8 cellular contexts compared by ENCODE assay signal in genomic region chr1:213014642-213015041, GRCh38. TPM values are rescaled to one million over a fixed set of nuclear protein-coding genes. Genes with fewer than 3 reads are reported as not detected.
DNase-seq lines count a peak whose midpoint lies in the region; ATAC-seq and TF ChIP-seq lines count a peak whose summit lies in the region.

No MANE protein-coding gene starts in this region.

- peaks cover 30% of the 10 kb centered on the region for H3K4me1 Mint-ChIP-seq in stimulated activated naive CD8-positive, alpha-beta T cell treated with anti-CD3 and anti-CD28 coated beads, Interleukin-15, amount 100 ng/mL, for 72 hours

- peak overlapping the region; percentile 72 to 89 (median 81) for H3K4me3 ChIP-seq in BLaER1 treated with 17β-estradiol and CSF1 and Interleukin-3, amounts not matched to agents 10 nM and 100 nM
- peak overlapping the region; percentile 91 for H3K4me3 ChIP-seq in iPS-18a (ENCODE audit: low read length)

- DNase-seq in HK-2 (ENCODE audit: unreplicated experiment), result peak; percentile 6
- DNase-seq in activated naive CD4-positive, alpha-beta T cell treated with anti-CD3 and anti-CD28 coated beads, Interleukin-2, amount 50 U/mL, for 72 hours (ENCODE audit: low spot score in 2 of 2), result peak in 1 of 2 donors; percentile 4
- DNase-seq in stimulated activated naive CD8-positive, alpha-beta T cell treated with anti-CD3 and anti-CD28 coated beads, Interleukin-15, amount 100 ng/mL, for 72 hours, result no peak
- DNase-seq in GOT3 (lab: John Stamatoyannopoulos, UW), result no peak
- no peak for DNase-seq in left colon
- no peak for DNase-seq in GM10266 (ENCODE audit: extremely low spot score)

- H3K36me3 Mint-ChIP-seq in activated naive CD4-positive, alpha-beta T cell treated with anti-CD3 and anti-CD28 coated beads, Interleukin-2, amount 50 U/mL, for 72 hours, result peaks cover 9 to 17% of the 10 kb centered on the region in 2 donors

- H3K27ac ChIP-seq in BLaER1 treated with 17β-estradiol and CSF1 and Interleukin-3, amounts not matched to agents 10 nM and 100 nM, result peak overlapping the region; percentile 75 to 98 (median 96)
- peak overlapping the region; percentile 30 for H3K27ac ChIP-seq in iPS-18a (ENCODE audit: low read length)

- ATAC-seq in activated naive CD4-positive, alpha-beta T cell treated with anti-CD3 and anti-CD28 coated beads, Interleukin-2, amount 50 U/mL, for 72 hours, result no peak
- no peak for ATAC-seq in stimulated activated naive CD8-positive, alpha-beta T cell treated with anti-CD3 and anti-CD28 coated beads, Interleukin-15, amount 100 ng/mL, for 72 hours
- ATAC-seq in left colon, result no peak

- no peaks in the 10 kb centered on the region for H3K27me3 ChIP-seq in BLaER1 treated with 17β-estradiol and CSF1 and Interleukin-3, amounts not matched to agents 10 nM and 100 nM
- H3K27me3 ChIP-seq in iPS-18a (ENCODE audit: control insufficient read depth, insufficient read depth, low read length), result no peaks in the 10 kb centered on the region

- peak overlapping the region; percentile 85 to 98 for H3K27ac Mint-ChIP-seq in activated naive CD4-positive, alpha-beta T cell treated with anti-CD3 and anti-CD28 coated beads, Interleukin-2, amount 50 U/mL, for 72 hours
- H3K27ac Mint-ChIP-seq in stimulated activated naive CD8-positive, alpha-beta T cell treated with anti-CD3 and anti-CD28 coated beads, Interleukin-15, amount 100 ng/mL, for 72 hours, result peak overlapping the region; percentile 100

- H3K9ac ChIP-seq in BLaER1 treated with 17β-estradiol and CSF1 and Interleukin-3, amounts not matched to agents 10 nM and 100 nM, result peak overlapping the region; percentile 84 to 96 (median 93)
- peak overlapping the region; percentile 86 for H3K9ac ChIP-seq in iPS-18a (ENCODE audit: low read length)

- peaks cover 17 to 29% (median 22%) of the 10 kb centered on the region in 10 experiments for H3K4me1 ChIP-seq in BLaER1 treated with 17β-estradiol and CSF1 and Interleukin-3, amounts not matched to agents 10 nM and 100 nM
- H3K4me1 ChIP-seq in iPS-18a (ENCODE audit: control insufficient read depth, low read depth, low read length), result peaks cover 4% of the 10 kb centered on the region

- H3K36me3 ChIP-seq in BLaER1 treated with 17β-estradiol and CSF1 and Interleukin-3, amounts not matched to agents 10 nM and 100 nM, result peaks cover 16 to 38% (median 30%) of the 10 kb centered on the region in 11 experiments; a peak in 19 of 22 replicates
- H3K36me3 ChIP-seq in iPS-18a (ENCODE audit: control insufficient read depth, low read depth, low read length), result peaks cover 23% of the 10 kb centered on the region

- H3K9me3 Mint-ChIP-seq in activated naive CD4-positive, alpha-beta T cell treated with anti-CD3 and anti-CD28 coated beads, Interleukin-2, amount 50 U/mL, for 72 hours, result no peaks in the 10 kb centered on the region
- H3K9me3 Mint-ChIP-seq in stimulated activated naive CD8-positive, alpha-beta T cell treated with anti-CD3 and anti-CD28 coated beads, Interleukin-15, amount 100 ng/mL, for 72 hours, result no peaks in the 10 kb centered on the region

- intact Hi-C loops in left colon (cut with DNase I, micrococcal nuclease), result no loop called here

- no peak for TF ChIP-seq CTCF in GM10266 (IDR thresholded peaks at IDR 0.05; ENCODE audit: control insufficient read depth, insufficient read depth, low read depth, missing control alignments)

- peak overlapping the region; percentile 72 to 92 (median 86) for H3K4me2 ChIP-seq in BLaER1 treated with 17β-estradiol and CSF1 and Interleukin-3, amounts not matched to agents 10 nM and 100 nM

- H3K4me3 Mint-ChIP-seq in stimulated activated naive CD8-positive, alpha-beta T cell treated with anti-CD3 and anti-CD28 coated beads, Interleukin-15, amount 100 ng/mL, for 72 hours, result peak overlapping the region; percentile 98 to 99

- H3K27me3 Mint-ChIP-seq in stimulated activated naive CD8-positive, alpha-beta T cell treated with anti-CD3 and anti-CD28 coated beads, Interleukin-15, amount 100 ng/mL, for 72 hours, result no peaks in the 10 kb centered on the region

- no peaks in the 10 kb centered on the region for H3K9me3 ChIP-seq in BLaER1 treated with 17β-estradiol and CSF1 and Interleukin-3, amounts not matched to agents 10 nM and 100 nM (replicated peaks in 1 of 11)
- H3K9me3 ChIP-seq in iPS-18a (ENCODE audit: control insufficient read depth, low read depth, low read length), result no peaks in the 10 kb centered on the region

- H4K20me1 ChIP-seq in BLaER1 treated with 17β-estradiol and CSF1 and Interleukin-3, amounts not matched to agents 10 nM and 100 nM, result peaks cover 0 to 9% (median 0%) of the 10 kb centered on the region in 11 experiments; a peak in 4 of 22 replicates

RNA-seq across cellular contexts. Expression of gene ANGEL2, which starts 1.0 kb away (rescaled TPM):
- total RNA-seq in activated naive CD4-positive, alpha-beta T cell treated with anti-CD3 and anti-CD28 coated beads, Interleukin-2, amount 50 U/mL, for 72 hours, result 10 to 100 TPM; 47.7 to 53.9 TPM
- total RNA-seq in left colon, result 10 to 100 TPM; 22.3 to 24.4 TPM

RNA-seq across cellular contexts. Expression of gene RPS6KC1, which starts 36.4 kb away (rescaled TPM):
- total RNA-seq in activated naive CD4-positive, alpha-beta T cell treated with anti-CD3 and anti-CD28 coated beads, Interleukin-2, amount 50 U/mL, for 72 hours, result 10 to 100 TPM in 1 of 2 donors, 1 to 10 TPM in 1; 8.7 to 13.0 TPM
- 10 to 100 TPM in 1 of 2 donors, 1 to 10 TPM in 1; 9.4 to 11.2 TPM for total RNA-seq in left colon
